In genomic region chr13:102145750-102146149, GRCh38 we compare ENCODE assay signal across 26 cellular contexts.
"Had no signal": no experiment of that assay in that cellular context is flagged by ENCODE, and none has a peak within 500 bp of the region (broad histone marks: within the 10 kb centered on the region; RNA-seq: fewer than 3 reads in every experiment).

No MANE protein-coding gene starts in this region.

- H3K36me3 ChIP-seq: stomach, suprapubic skin, thoracic aorta, thyroid gland, tibial artery, tibial nerve, transverse colon, upper lobe of left lung, upper lobe of right lung, uterus, vagina had no signal

- H3K27me3 ChIP-seq: stomach, suprapubic skin, testis, thyroid gland, tibial artery, tibial nerve, transverse colon, upper lobe of left lung, upper lobe of right lung, uterus, vagina had no signal

- H3K9me3 ChIP-seq: stomach, suprapubic skin, testis, thoracic aorta, thyroid gland, tibial artery, tibial nerve, transverse colon, upper lobe of left lung, upper lobe of right lung, uterus, vagina had no signal

- ATAC-seq: stimulated activated effector memory CD8-positive, alpha-beta T cell treated with anti-CD3 and anti-CD28 coated beads, Interleukin-12 subunit alpha, Interleukin-12 subunit beta, amount 100 ng/mL, for 72 hours; stimulated activated memory B cell treated with anti-CD40 and anti-IgM and Interleukin-4, amounts not matched to agents 10 μg/mL and 1 μg/mL and 100 μg/mL, for 72 hours; stimulated activated naive B cell treated with anti-CD40 and anti-IgM and Interleukin-4, amounts not matched to agents 10 μg/mL and 1 μg/mL and 100 μg/mL, for 72 hours; stimulated activated naive CD8-positive, alpha-beta T cell treated with anti-CD3 and anti-CD28 coated beads, Interleukin-15, amount 100 ng/mL, for 72 hours; stimulated activated naive CD8-positive, alpha-beta T cell treated with anti-CD3 and anti-CD28 coated beads, Interleukin-15, Interleukin-2, amounts not matched to agents 100 U/mL and 50 U/mL, for 24 hours; upper lobe of right lung had no signal

- H3K4me3 ChIP-seq: stomach, suprapubic skin, testis, thoracic aorta, thyroid gland, tibial artery, tibial nerve, transverse colon, upper lobe of left lung, upper lobe of right lung, uterus, vagina had no signal

- DNase-seq: stimulated activated CD4-positive, alpha-beta T cell treated with anti-CD3 and anti-CD28 coated beads, Interleukin-2, amount 100 ng/mL, for 48 hours; stimulated activated CD4-positive, alpha-beta T cell treated with anti-CD3 and anti-CD28 coated beads, Interleukin-4, amount 100 ng/mL, for 1 hour; stimulated activated CD4-positive, alpha-beta T cell treated with anti-CD3 and anti-CD28 coated beads, Interleukin-4, amount 100 ng/mL, for 24 hours; stimulated activated CD4-positive, alpha-beta T cell treated with anti-CD3 and anti-CD28 coated beads, Interleukin-4, amount 100 ng/mL, for 4 hours; stimulated activated CD8-positive, alpha-beta memory T cell treated with anti-CD3 and anti-CD28 coated beads, Interleukin-4, amount 100 ng/mL, for 48 hours; stimulated activated naive B cell treated with anti-CD40 and anti-IgM and Interleukin-4, amounts not matched to agents 10 μg/mL and 1 μg/mL and 100 μg/mL, for 72 hours; stimulated activated naive CD4-positive, alpha-beta T cell; stimulated activated naive CD4-positive, alpha-beta T cell treated with Interleukin-2 at 50 U/mL for 16 hours; stimulated activated naive CD8-positive, alpha-beta T cell treated with anti-CD3 and anti-CD28 coated beads, Interleukin-15, amount 100 ng/mL, for 72 hours; stimulated activated naive CD8-positive, alpha-beta T cell treated with anti-CD3 and anti-CD28 coated beads, Interleukin-15, Interleukin-2, amounts not matched to agents 100 U/mL and 50 U/mL, for 24 hours; stomach; substantia nigra; testis; thyroid gland; tibial artery; transverse colon; trophoblast cell; upper lobe of left lung; upper lobe of right lung; uterus had no signal

- H3K27ac ChIP-seq: stomach, suprapubic skin, testis, thoracic aorta, thyroid gland, tibial artery, tibial nerve, transverse colon, upper lobe of left lung, upper lobe of right lung, uterus, vagina had no signal

- H3K4me1 ChIP-seq: stomach, suprapubic skin, testis, tibial nerve, transverse colon, upper lobe of left lung, upper lobe of right lung, uterus, vagina had no signal
